In genomic region chr2:5482929-5483331, GRCh38 we compare ENCODE assay signal across 12 cellular contexts.
DNase-seq lines count a peak whose midpoint lies in the region; ATAC-seq and TF ChIP-seq lines count a peak whose summit lies in the region.
"Had no signal": no experiment of that assay in that cellular context is flagged by ENCODE, and none has a peak within 500 bp of the region (broad histone marks: within the 10 kb centered on the region; RNA-seq: fewer than 3 reads in every experiment).

No MANE protein-coding gene starts in this region.

- H3K36me3 Mint-ChIP-seq in mesothelial cell of epicardium (no peaks in the 10 kb centered on the region), type B pancreatic cell (no peaks in the 10 kb centered on the region)

- H3K27ac ChIP-seq in right atrium auricular region (no peak overlapping the region), MM.1S (ENCODE audit: low read length) (no peak overlapping the region)
- H3K27ac ChIP-seq: body of pancreas, parathyroid adenoma had no signal

- H3K27me3 ChIP-seq in right atrium auricular region (no peaks in the 10 kb centered on the region), MM.1S (replicated peaks; ENCODE audit: insufficient read depth, low read length) (no peaks in the 10 kb centered on the region)
- H3K27me3 ChIP-seq: body of pancreas had no signal

- H3K4me3 ChIP-seq in right atrium auricular region (no peak overlapping the region), astrocyte of the spinal cord (ENCODE audit: low read depth, low read length) (no peak overlapping the region), MM.1S (ENCODE audit: low read length) (no peak overlapping the region)
- H3K4me3 ChIP-seq: body of pancreas, lung had no signal

- H3K27me3 Mint-ChIP-seq in mesothelial cell of epicardium (ENCODE audit: low read depth) (no peaks in the 10 kb centered on the region), type B pancreatic cell (peaks cover 3% of the 10 kb centered on the region)

- in situ Hi-C loops in astrocyte of the spinal cord (cut with HindIII; ENCODE audit: low sequenced_read_pairs), result no loop called here

- H3K4me3 Mint-ChIP-seq in mesothelial cell of epicardium, result no peak overlapping the region
- H3K4me3 Mint-ChIP-seq in type B pancreatic cell, result peak overlapping the region; percentile 72

- no peaks in the 10 kb centered on the region for H3K9me2 ChIP-seq in MM.1S (replicated peaks; ENCODE audit: insufficient read depth, low read length)

- H4K20me1 ChIP-seq in MM.1S (ENCODE audit: insufficient read depth, low read length), result no peaks in the 10 kb centered on the region

- no peaks in the 10 kb centered on the region for H3K36me3 ChIP-seq in right atrium auricular region
- no peaks in the 10 kb centered on the region for H3K36me3 ChIP-seq in MM.1S (replicated peaks; ENCODE audit: insufficient read depth, low read length)

- H3K27ac Mint-ChIP-seq in mesothelial cell of epicardium (peak overlapping the region; percentile 84), type B pancreatic cell (peak overlapping the region; percentile 83)

- peak; percentile 48 for ATAC-seq in left ventricle myocardium superior
- ATAC-seq: body of pancreas had no signal

- intact Hi-C loops in left ventricle myocardium superior (cut with micrococcal nuclease), result no loop called here

- H3K4me1 Mint-ChIP-seq in mesothelial cell of epicardium (peaks cover 28% of the 10 kb centered on the region), type B pancreatic cell (ENCODE audit: unreplicated experiment) (peaks cover 33% of the 10 kb centered on the region)

- H2AFZ ChIP-seq in MM.1S (ENCODE audit: low read length), result no peak overlapping the region
- H2AFZ ChIP-seq: parathyroid adenoma had no signal

- H3K9me3 Mint-ChIP-seq in mesothelial cell of epicardium, result no peaks in the 10 kb centered on the region
- H3K9me3 Mint-ChIP-seq in type B pancreatic cell, result no peaks in the 10 kb centered on the region

- H3K4me2 ChIP-seq in MM.1S (ENCODE audit: low read depth, low read length), result no peak overlapping the region

- no peak overlapping the region for H3K9ac ChIP-seq in MM.1S (ENCODE audit: low read length)
- H3K9ac ChIP-seq: parathyroid adenoma had no signal

- H3K79me2 ChIP-seq in MM.1S (ENCODE audit: low read length), result no peaks in the 10 kb centered on the region
- H3K79me2 ChIP-seq: parathyroid adenoma had no signal

- H3K9me3 ChIP-seq in right atrium auricular region, result no peaks in the 10 kb centered on the region
- H3K9me3 ChIP-seq in MM.1S (replicated peaks; ENCODE audit: insufficient read depth, low read length), result no peaks in the 10 kb centered on the region
- H3K9me3 ChIP-seq: body of pancreas had no signal

- no peak for DNase-seq in left ventricle myocardium superior
- no peak for DNase-seq in right atrium auricular region (ENCODE audit: low spot score)
- peak; percentile 63 for DNase-seq in astrocyte of the spinal cord (ENCODE audit: low read depth, low spot score)
- DNase-seq in mesothelial cell of epicardium (ENCODE audit: low spot score in 2 of 2, unreplicated experiment in 2 of 2), result no peak
- DNase-seq in type B pancreatic cell (ENCODE audit: extremely low spot score, unreplicated experiment), result no peak
- no peak for DNase-seq in OCI-M1 (lab: John Stamatoyannopoulos, UW)
- DNase-seq in T1000 (lab: John Stamatoyannopoulos, UW), result no peak
- no peak for DNase-seq in MM.1S
- DNase-seq: body of pancreas, IMR-90 had no signal

- H3K4me1 ChIP-seq in right atrium auricular region (no peaks in the 10 kb centered on the region), MM.1S (ENCODE audit: low read length) (no peaks in the 10 kb centered on the region)
- H3K4me1 ChIP-seq: body of pancreas, parathyroid adenoma had no signal

- H3F3A ChIP-seq in MM.1S (ENCODE audit: insufficient read depth, low read length), result no peaks in the 10 kb centered on the region

- TF ChIP-seq CTCF in right atrium auricular region (IDR thresholded peaks at IDR 0.05) (no peak), astrocyte of the spinal cord (IDR thresholded peaks at IDR 0.05; ENCODE audit: low read depth, low read length) (no peak), mesothelial cell of epicardium (IDR thresholded peaks at IDR 0.05; ENCODE audit: unreplicated experiment) (no peak), type B pancreatic cell (conservative IDR thresholded peaks at IDR 0.05) (no peak), MM.1S (IDR thresholded peaks at IDR 0.05; ENCODE audit: low read length) (no peak)
